ENCODE assay signal across 8 cellular contexts in genomic region chr20:57718490-57719009, GRCh38. TPM values are rescaled to one million over a fixed set of nuclear protein-coding genes. Genes with fewer than 3 reads are reported as not detected.
DNase-seq lines count a peak whose midpoint lies in the region; ATAC-seq, FAIRE-seq and TF ChIP-seq lines count a peak whose summit lies in the region.

No MANE protein-coding gene starts in this region.

- H3K4me3 Mint-ChIP-seq in neural progenitor cell: peak overlapping the region; percentile 82
- peak overlapping the region; percentile 64 to 65 for H3K4me3 Mint-ChIP-seq in stimulated activated naive CD8-positive, alpha-beta T cell treated with anti-CD3 and anti-CD28 coated beads, Interleukin-15, amount 100 ng/mL, for 72 hours

- H3K9me3 ChIP-seq in SJSA1 (replicated peaks): no peaks in the 10 kb centered on the region
- no peaks in the 10 kb centered on the region for H3K9me3 ChIP-seq in neural progenitor cell (ENCODE audit: low read depth)

- no peak for TF ChIP-seq CTCF in neural progenitor cell (IDR thresholded peaks at IDR 0.05)

- H3K27me3 ChIP-seq in SJSA1 (replicated peaks) (0 out of 2 replicates have a peak, but pooled peaks cover 3% of the 10 kb centered on the region), neural progenitor cell (peaks cover 10% of the 10 kb centered on the region)

- peak; percentile 98 for FAIRE-seq in frontal cortex (lab: Jason Lieb, UNC)

- no peaks in the 10 kb centered on the region for H3K79me2 ChIP-seq in neural progenitor cell (ENCODE audit: low read depth)

- H2AFZ ChIP-seq in neural progenitor cell (replicated peaks): peak overlapping the region; percentile 70

- peak overlapping the region; percentile 74 for H3K4me2 ChIP-seq in neural progenitor cell

- no peaks in the 10 kb centered on the region for H3K36me3 Mint-ChIP-seq in neural progenitor cell

- H3K4me3 ChIP-seq in SJSA1: peak overlapping the region; percentile 24
- peak overlapping the region; percentile 37 for H3K4me3 ChIP-seq in neural progenitor cell

- DNase-seq in Daoy (ENCODE audit: low read depth) (peak; percentile 98), H4 (ENCODE audit: low spot score) (peak; percentile 96), LHCN-M2 (ENCODE audit: low read depth) (peak; percentile 96), SJSA1 (ENCODE audit: low read depth in 1 of 2, low spot score in 2 of 2) (peak; percentile 90 to 97), frontal cortex (ENCODE audit: low spot score in 2 of 2) (peak; percentile 98 to 100), neural progenitor cell (ENCODE audit: low spot score) (peak; percentile 97)
- peak; percentile 93 for DNase-seq in activated naive CD4-positive, alpha-beta T cell treated with Interleukin-2 at 50 U/mL for 16 hours
- peak; percentile 90 to 95 for DNase-seq in stimulated activated naive CD8-positive, alpha-beta T cell treated with anti-CD3 and anti-CD28 coated beads, Interleukin-15, amount 100 ng/mL, for 72 hours

- H3K4me1 Mint-ChIP-seq in neural progenitor cell: peaks cover 17% of the 10 kb centered on the region
- peaks cover 21% of the 10 kb centered on the region for H3K4me1 Mint-ChIP-seq in stimulated activated naive CD8-positive, alpha-beta T cell treated with anti-CD3 and anti-CD28 coated beads, Interleukin-15, amount 100 ng/mL, for 72 hours

- peaks cover 6% of the 10 kb centered on the region for H3K27me3 Mint-ChIP-seq in neural progenitor cell (ENCODE audit: insufficient read depth, low read depth)
- peaks cover 12% of the 10 kb centered on the region for H3K27me3 Mint-ChIP-seq in stimulated activated naive CD8-positive, alpha-beta T cell treated with anti-CD3 and anti-CD28 coated beads, Interleukin-15, amount 100 ng/mL, for 72 hours

- peaks cover 43% of the 10 kb centered on the region for H3K4me1 ChIP-seq in SJSA1 (replicated peaks)
- no peaks in the 10 kb centered on the region for H3K4me1 ChIP-seq in neural progenitor cell

- H3F3A ChIP-seq in neural progenitor cell (ENCODE audit: low read depth): no peaks in the 10 kb centered on the region

- ATAC-seq in stimulated activated naive CD8-positive, alpha-beta T cell treated with anti-CD3 and anti-CD28 coated beads, Interleukin-15, amount 100 ng/mL, for 72 hours: peak; percentile 98

- H3K27ac ChIP-seq in SJSA1 (no peak overlapping the region), neural progenitor cell (no peak overlapping the region)

- no peaks in the 10 kb centered on the region for H3K9me3 Mint-ChIP-seq in neural progenitor cell
- no peaks in the 10 kb centered on the region for H3K9me3 Mint-ChIP-seq in stimulated activated naive CD8-positive, alpha-beta T cell treated with anti-CD3 and anti-CD28 coated beads, Interleukin-15, amount 100 ng/mL, for 72 hours

- no peak overlapping the region for H3K9ac ChIP-seq in neural progenitor cell

- no peak overlapping the region for H3K27ac Mint-ChIP-seq in neural progenitor cell
- no peak overlapping the region for H3K27ac Mint-ChIP-seq in stimulated activated naive CD8-positive, alpha-beta T cell treated with anti-CD3 and anti-CD28 coated beads, Interleukin-15, amount 100 ng/mL, for 72 hours

- H3K36me3 ChIP-seq in SJSA1 (no peaks in the 10 kb centered on the region), neural progenitor cell (no peaks in the 10 kb centered on the region)

- no peaks in the 10 kb centered on the region for H4K20me1 ChIP-seq in neural progenitor cell (ENCODE audit: low read depth)

RNA-seq across cellular contexts. Expression of gene PMEPA1, which starts 8.7 kb away (rescaled TPM):
- 11.0 and 12.2 TPM in 2 replicates for total RNA-seq in Daoy (2014; rRNA removed; shearing (Covaris generic))
- total RNA-seq in H4 (2014; rRNA removed; shearing (Covaris generic)): 10.0 and 14.4 TPM in 2 replicates
- 2.4 and 2.8 TPM in 2 replicates for total RNA-seq in LHCN-M2 (2014; rRNA removed)
- polyA plus RNA-seq in LHCN-M2 (2012): 13.0 TPM
- 4.9 and 13.9 TPM in 2 replicates for total RNA-seq in SJSA1 (2014; rRNA removed; shearing (Covaris generic))
- total RNA-seq in frontal cortex: 6.1 TPM
- total RNA-seq in neural progenitor cell (ENCODE audit: low replicate concordance): 0.03 and 1.7 TPM in 2 replicates
